Comparison of ENCODE assay signal across 21 cellular contexts in the genomic region with DNA sequence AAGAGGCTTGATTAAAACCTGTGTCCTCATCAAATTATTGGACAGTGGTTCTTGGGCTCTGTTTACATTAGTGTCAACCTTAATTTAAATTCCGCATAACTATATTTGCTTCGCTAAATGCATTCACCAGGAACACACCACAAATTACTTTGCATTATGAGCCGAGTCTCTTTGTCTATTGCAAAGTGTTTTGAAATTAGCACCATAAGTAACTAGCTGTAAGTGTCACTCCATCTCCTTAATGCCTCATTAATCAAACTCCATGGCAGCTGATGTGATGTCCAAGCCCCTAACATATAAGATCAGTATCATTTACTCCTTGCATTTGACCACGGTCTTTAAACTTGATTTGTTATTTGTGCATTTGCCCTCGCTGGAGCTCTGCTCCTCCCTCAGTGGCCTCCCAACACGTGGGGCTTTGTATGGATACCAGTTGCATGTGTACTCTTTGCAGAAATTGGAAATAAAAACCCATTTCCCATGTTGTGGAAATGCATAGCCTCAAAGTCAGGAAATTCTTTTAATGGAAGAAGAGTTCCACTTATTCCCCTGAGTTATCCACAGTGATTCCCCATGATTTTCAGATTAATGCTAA. TPM values are rescaled to one million over a fixed set of nuclear protein-coding genes. Genes with fewer than 3 reads are reported as not detected.
A peak's percentile ranks its signal among the peaks of the same experiment; 100 is the strongest.
DNase-seq lines count a peak whose midpoint lies in the region; ATAC-seq and TF ChIP-seq lines count a peak whose summit lies in the region.
"Had no signal": no experiment of that assay in that cellular context is flagged by ENCODE, and none has a peak within 500 bp of the region (broad histone marks: within the 10 kb centered on the region; RNA-seq: fewer than 3 reads in every experiment).

No MANE protein-coding gene starts in this region.

- H3K9ac ChIP-seq in SK-N-SH, result no peak overlapping the region

- TF ChIP-seq CTCF in esophagus muscularis mucosa (IDR thresholded peaks at IDR 0.05) (no peak), SK-N-SH (IDR thresholded peaks at IDR 0.05) (no peak)

- H3K4me1 ChIP-seq in esophagus muscularis mucosa, result no peaks in the 10 kb centered on the region
- no peaks in the 10 kb centered on the region for H3K4me1 ChIP-seq in SK-N-SH (ENCODE audit: control insufficient read depth in 1 of 2, insufficient read depth in 2 of 2, low read depth in 1 of 2, low read length in 1 of 2)

- H3K27ac ChIP-seq in esophagus muscularis mucosa (replicated peaks in 1 of 4), result no peak overlapping the region
- H3K27ac ChIP-seq in SK-N-SH (ENCODE audit: low read depth in 2 of 2, low read length in 1 of 2), result no peak overlapping the region
- H3K27ac ChIP-seq: RWPE1 had no signal

- H3K36me3 ChIP-seq in esophagus muscularis mucosa (no peaks in the 10 kb centered on the region), SK-N-SH (replicated peaks in 1 of 2; ENCODE audit: control insufficient read depth in 1 of 2, insufficient read depth in 2 of 2, low read length in 1 of 2) (no peaks in the 10 kb centered on the region)

- TF ChIP-seq EP300 in esophagus muscularis mucosa (IDR thresholded peaks at IDR 0.05) (no peak), SK-N-SH (IDR thresholded peaks at IDR 0.05; ENCODE audit: borderline replicate concordance in 1 of 2, low read depth in 1 of 2, low read length in 1 of 2) (no peak)

- intact Hi-C loops in esophagus muscularis mucosa (cut with DNase I), result no loop called here

- H2AFZ ChIP-seq in SK-N-SH (ENCODE audit: low read depth), result no peak overlapping the region

- DNase-seq in COR-L47 (lab: John Stamatoyannopoulos, UW) (peak; percentile 56), NCI-H146 (lab: John Stamatoyannopoulos, UW) (peak; percentile 63), NCI-H748 (lab: John Stamatoyannopoulos, UW; ENCODE audit: unreplicated experiment) (peak; percentile 86), esophagus muscularis mucosa (ENCODE audit: extremely low spot score) (peak; percentile 60), SK-N-SH (no peak), NOMO-1 treated with DMSO at 0.1 percent for 48 hours (lab: John Stamatoyannopoulos, UW; ENCODE audit: unreplicated experiment) (no peak)
- DNase-seq in activated CD4-positive, alpha-beta T cell treated with anti-CD3 and anti-CD28 coated beads, Interleukin-2, amount 50 U/mL, for 4 hours, result no peak
- DNase-seq: DMS153, DND-41, Kasumi-1, MV-4-11, NCI-H1105, NCI-H1694 treated with DMSO at 0.1 percent for 48 hours, NCI-H2107, NCI-H446 treated with DMSO at 0.1 percent for 48 hours, SHP77 had no signal

- WGBS in esophagus muscularis mucosa, result 13% methylated on average over 6 of the region's 6 CpGs
- 11% methylated on average over 6 of the region's 6 CpGs for whole genome bisulfite sequencing in SK-N-SH (ENCODE audit: low lambda C conversion rate)

- no peaks in the 10 kb centered on the region for H3F3A ChIP-seq in SK-N-SH (replicated peaks; ENCODE audit: insufficient read depth)

- H3K79me2 ChIP-seq in SK-N-SH (ENCODE audit: insufficient read depth), result no peaks in the 10 kb centered on the region

- no peak for TF ChIP-seq RAD21 in SK-N-SH (IDR thresholded peaks at IDR 0.05; ENCODE audit: low read length)

- ATAC-seq in GM18505 (IDR thresholded peaks at IDR 0.05; ENCODE audit: unreplicated experiment), result no peak

- CTCF ChIA-PET in SK-N-SH (lab: Yijun Ruan, JAX), result no interaction called here

- TF ChIP-seq POLR2A in esophagus muscularis mucosa (IDR thresholded peaks at IDR 0.05; ENCODE audit: low read depth) (no peak), GM18505 (IDR thresholded peaks at IDR 0.05; ENCODE audit: borderline replicate concordance, extremely low read depth, insufficient read depth, insufficient read length) (no peak)

- H3K9me2 ChIP-seq in SK-N-SH, result no peaks in the 10 kb centered on the region

- H3K4me3 ChIP-seq in esophagus muscularis mucosa (no peak overlapping the region), SK-N-SH (ENCODE audit: low read depth in 2 of 2, low read length in 1 of 2) (no peak overlapping the region)

- no peaks in the 10 kb centered on the region for H4K20me1 ChIP-seq in SK-N-SH (ENCODE audit: insufficient read depth)

- no peak overlapping the region for H3K4me2 ChIP-seq in SK-N-SH

- POLR2A ChIA-PET in SK-N-SH (lab: Yijun Ruan, JAX), result no interaction called here

- H3K27me3 ChIP-seq in esophagus muscularis mucosa (peaks cover 0 to 89% (median 13%) of the 10 kb centered on the region in 4 donors), SK-N-SH (ENCODE audit: insufficient read depth) (peaks cover 38% of the 10 kb centered on the region)

- H3K9me3 ChIP-seq in esophagus muscularis mucosa, result no peaks in the 10 kb centered on the region
- H3K9me3 ChIP-seq in SK-N-SH, result no peaks in the 10 kb centered on the region

TF ChIP-seq in SK-N-SH, 30 proteins besides CTCF, POLR2A, EP300 and RAD21:
- TF ChIP-seq YY1 (IDR thresholded peaks at IDR 0.05; ENCODE audit: low read depth) (no peak), POLR2AphosphoS5 (IDR thresholded peaks at IDR 0.05; ENCODE audit: low read depth, low read length) (no peak), FOXJ3 (CRISPR knock-in tag; IDR thresholded peaks at IDR 0.05) (no peak), GABPA (IDR thresholded peaks at IDR 0.05; ENCODE audit: low read depth) (no peak), FOXM1 (IDR thresholded peaks at IDR 0.05; ENCODE audit: low read depth) (no peak), IRF3 (IDR thresholded peaks at IDR 0.05; ENCODE audit: low read depth, low read length) (no peak), EZH2phosphoT487 (IDR thresholded peaks at IDR 0.05; ENCODE audit: borderline replicate concordance, low read depth) (no peak), TAF1 (IDR thresholded peaks at IDR 0.05; ENCODE audit: borderline replicate concordance, low read depth, low read length) (no peak), TEAD4 (IDR thresholded peaks at IDR 0.05; ENCODE audit: borderline replicate concordance, insufficient read depth) (no peak), ELF1 (IDR thresholded peaks at IDR 0.05) (no peak), CHD2 (IDR thresholded peaks at IDR 0.05; ENCODE audit: low read length, partially characterized antibody) (no peak), RFX5 (IDR thresholded peaks at IDR 0.05; ENCODE audit: low read length) (no peak), TCF12 (IDR thresholded peaks at IDR 0.05) (no peak), ZBTB33 (IDR thresholded peaks at IDR 0.05; ENCODE audit: borderline replicate concordance, low read depth) (no peak)
TF ChIP-seq in SK-N-SH: peak in this region for 0.

RNA-seq across cellular contexts. Expression of gene FOXA2, which starts 24.6 kb away (rescaled TPM):
- not detected for total RNA-seq in esophagus muscularis mucosa
- not detected in 2 replicates for polyA plus RNA-seq in SK-N-SH (2012; rRNA removed)
- polyA plus RNA-seq in SK-N-SH (2012; cell fraction: cytosol; rRNA removed), result not detected in 2 replicates
- polyA plus RNA-seq in SK-N-SH (2012; cell fraction: nucleus; rRNA removed), result not detected in 2 replicates
- total RNA-seq: M059J; T-helper 1 cell treated with Interleukin-12 subunit alpha and Interleukin-12 subunit beta and Interleukin-4 antibody, amounts not matched to agents 30 ng/mL and 1 ng/mL, for 36 hours had no signal
- polyA plus RNA-seq: BJ had no signal

Comparison
In these comparisons a context has a peak if more than half of its experiments do, and no peak if none do; other contexts are left out.
1. DNase-seq: peak in COR-L47 (single experiment), NCI-H146 (single experiment), NCI-H748 (single experiment) and esophagus muscularis mucosa (single experiment); none in SK-N-SH (single experiment), activated CD4-positive, alpha-beta T cell treated with anti-CD3 and anti-CD28 coated beads, Interleukin-2, amount 50 U/mL, for 4 hours (0 of 2) and NOMO-1 treated with DMSO at 0.1 percent for 48 hours (single experiment).